ENCODE assay signal across 26 cellular contexts in genomic region chr6:73169633-73170032, GRCh38. TPM values are rescaled to one million over a fixed set of nuclear protein-coding genes. Genes with fewer than 3 reads are reported as not detected.
"Had no signal": no experiment of that assay in that cellular context is flagged by ENCODE, and none has a peak within 500 bp of the region (broad histone marks: within the 10 kb centered on the region; RNA-seq: fewer than 3 reads in every experiment).

No MANE protein-coding gene starts in this region.

- H3K4me3 ChIP-seq: PC-9, SK-N-MC had no signal

- H3K27ac Mint-ChIP-seq: activated CD4-positive, alpha-beta T cell treated with anti-CD3 and anti-CD28 coated beads for 36 hours; activated CD8-positive, alpha-beta T cell treated with anti-CD3 and anti-CD28 coated beads for 36 hours; activated naive CD4-positive, alpha-beta T cell treated with anti-CD3 and anti-CD28 coated beads, Interleukin-2, amount 10 ng/mL, durations not matched to agents 7 days and 5 days; activated naive CD8-positive, alpha-beta T cell treated with anti-CD3 and anti-CD28 coated beads for 36 hours; activated T-cell treated with anti-CD3 and anti-CD28 coated beads, Interleukin-2, amount 50 U/mL, for 72 hours; activated T-helper 2 cell treated with anti-CD3 and anti-CD28 coated beads, Interferon-gamma antibody, Interleukin-2, Interleukin-4, amounts not matched to agents 10 μg/mL and 5 μg/mL and 100 μg/mL, durations not matched to agents 14 hours and 24 hours and 36 hours; T-cell had no signal

- H3K27me3 Mint-ChIP-seq: activated CD4-positive, alpha-beta T cell treated with anti-CD3 and anti-CD28 coated beads for 36 hours; activated CD8-positive, alpha-beta T cell treated with anti-CD3 and anti-CD28 coated beads for 36 hours; activated naive CD4-positive, alpha-beta T cell treated with anti-CD3 and anti-CD28 coated beads, Interleukin-2, amount 10 ng/mL, durations not matched to agents 7 days and 5 days; activated naive CD8-positive, alpha-beta T cell treated with anti-CD3 and anti-CD28 coated beads for 36 hours had no signal

- H3K36me3 ChIP-seq: brain microvascular endothelial cell, WERI-Rb-1 had no signal

- ATAC-seq: activated CD4-positive, alpha-beta T cell treated with anti-CD3 and anti-CD28 coated beads for 36 hours; activated CD8-positive, alpha-beta T cell treated with anti-CD3 and anti-CD28 coated beads for 36 hours; activated T-cell treated with anti-CD3 and anti-CD28 coated beads, Interleukin-2, amount 50 U/mL, for 72 hours; T-cell had no signal

- H3K4me1 Mint-ChIP-seq: activated CD4-positive, alpha-beta T cell treated with anti-CD3 and anti-CD28 coated beads for 36 hours; activated naive CD4-positive, alpha-beta T cell treated with anti-CD3 and anti-CD28 coated beads, Interleukin-2, amount 10 ng/mL, durations not matched to agents 7 days and 5 days; activated naive CD8-positive, alpha-beta T cell treated with anti-CD3 and anti-CD28 coated beads for 36 hours; T-cell had no signal

- H3K36me3 Mint-ChIP-seq: activated naive CD4-positive, alpha-beta T cell treated with anti-CD3 and anti-CD28 coated beads, Interleukin-2, amount 10 ng/mL, durations not matched to agents 7 days and 5 days; T-cell had no signal

- H3K4me2 ChIP-seq: PC-9 had no signal

- H3K27me3 ChIP-seq: brain microvascular endothelial cell had no signal

- H2AFZ ChIP-seq: PC-9 had no signal

- H3K27ac ChIP-seq: brain microvascular endothelial cell, PC-9, SK-N-MC, WERI-Rb-1 had no signal

- DNase-seq: activated CD4-positive, alpha-beta T cell treated with anti-CD3 and anti-CD28 coated beads for 36 hours; activated CD8-positive, alpha-beta memory T cell treated with anti-CD3 and anti-CD28 coated beads, Interleukin-2, amount 50 U/mL, for 4 hours; activated CD8-positive, alpha-beta T cell treated with anti-CD3 and anti-CD28 coated beads for 36 hours; activated gamma-delta T cell treated with Interleukin-2 at 50 U/mL for 16 hours; activated naive CD4-positive, alpha-beta T cell treated with anti-CD3 and anti-CD28 coated beads, Interleukin-2, amount 10 ng/mL, durations not matched to agents 7 days and 5 days; activated naive CD8-positive, alpha-beta T cell treated with anti-CD3 and anti-CD28 coated beads for 36 hours; activated T-cell treated with anti-CD3 and anti-CD28 coated beads, Interleukin-2, amount 50 U/mL, for 72 hours; brain microvascular endothelial cell; caudate nucleus; MM.1S; NCI-H1105; NCI-H1436; NCI-H1694 treated with DMSO at 0.1 percent for 48 hours; NCI-H2029 treated with DMSO at 0.1 percent for 48 hours; NCI-H345; NCI-H510A; NCI-H69; PC-9; T-cell; T-helper 2 cell; T1000; WERI-Rb-1 had no signal

- H3K9me3 Mint-ChIP-seq: activated CD8-positive, alpha-beta T cell treated with anti-CD3 and anti-CD28 coated beads for 36 hours; activated naive CD4-positive, alpha-beta T cell treated with anti-CD3 and anti-CD28 coated beads, Interleukin-2, amount 10 ng/mL, durations not matched to agents 7 days and 5 days; activated naive CD8-positive, alpha-beta T cell treated with anti-CD3 and anti-CD28 coated beads for 36 hours; activated T-cell treated with anti-CD3 and anti-CD28 coated beads, Interleukin-2, amount 50 U/mL, for 72 hours; activated T-helper 2 cell treated with anti-CD3 and anti-CD28 coated beads, Interferon-gamma antibody, Interleukin-2, Interleukin-4, amounts not matched to agents 10 μg/mL and 5 μg/mL and 100 μg/mL, durations not matched to agents 14 hours and 24 hours and 36 hours; T-cell had no signal

- H3K4me3 Mint-ChIP-seq: activated CD4-positive, alpha-beta T cell treated with anti-CD3 and anti-CD28 coated beads for 36 hours; activated CD8-positive, alpha-beta T cell treated with anti-CD3 and anti-CD28 coated beads for 36 hours; activated naive CD4-positive, alpha-beta T cell treated with anti-CD3 and anti-CD28 coated beads, Interleukin-2, amount 10 ng/mL, durations not matched to agents 7 days and 5 days; activated naive CD8-positive, alpha-beta T cell treated with anti-CD3 and anti-CD28 coated beads for 36 hours; activated T-cell treated with anti-CD3 and anti-CD28 coated beads, Interleukin-2, amount 50 U/mL, for 72 hours; T-cell had no signal

RNA-seq across cellular contexts. Expression of gene KHDC1L, which starts 55.7 kb away (rescaled TPM):
- total RNA-seq: activated CD4-positive, alpha-beta T cell treated with anti-CD3 and anti-CD28 coated beads for 36 hours; activated CD8-positive, alpha-beta T cell treated with anti-CD3 and anti-CD28 coated beads for 36 hours; activated naive CD8-positive, alpha-beta T cell treated with anti-CD3 and anti-CD28 coated beads for 36 hours; activated T-cell treated with anti-CD3 and anti-CD28 coated beads, Interleukin-2, amount 50 U/mL, for 72 hours; activated T-helper 2 cell treated with anti-CD3 and anti-CD28 coated beads, Interferon-gamma antibody, Interleukin-2, Interleukin-4, amounts not matched to agents 10 μg/mL and 5 μg/mL and 100 μg/mL, durations not matched to agents 14 hours and 24 hours and 36 hours; Right ventricle myocardium inferior; T-cell had no signal
- polyA plus RNA-seq: adipose tissue had no signal
